In genomic region chr13:113632706-113633484, GRCh38 we compare ENCODE assay signal across 18 cellular contexts. TPM values are rescaled to one million over a fixed set of nuclear protein-coding genes. Genes with fewer than 3 reads are reported as not detected.
A peak's percentile ranks its signal among the peaks of the same experiment; 100 is the strongest.
DNase-seq lines count a peak whose midpoint lies in the region; ATAC-seq, FAIRE-seq and TF ChIP-seq lines count a peak whose summit lies in the region.
"Had no signal": no experiment of that assay in that cellular context is flagged by ENCODE, and none has a peak within 500 bp of the region (broad histone marks: within the 10 kb centered on the region; RNA-seq: fewer than 3 reads in every experiment).

No MANE protein-coding gene starts in this region.

- peak overlapping the region; percentile 88 for H3K27ac Mint-ChIP-seq in CD4-positive, alpha-beta T cell

- POLR2A ChIA-PET in CD4-positive, alpha-beta T cell (lab: Charles Lee) = no interaction called here

- no peak for TF ChIP-seq EP300 in sigmoid colon (IDR thresholded peaks at IDR 0.05)

- CTCF ChIA-PET in CD4-positive, alpha-beta T cell (lab: Charles Lee) = no interaction called here

- no peaks in the 10 kb centered on the region for H3K27me3 ChIP-seq in CD4-positive, alpha-beta T cell (ENCODE audit: control insufficient read depth, insufficient read depth, low read length)
- H3K27me3 ChIP-seq in H7 (ENCODE audit: control insufficient read depth, insufficient read depth, low read length) (no peaks in the 10 kb centered on the region), sigmoid colon (no peaks in the 10 kb centered on the region)

- no peaks in the 10 kb centered on the region for H3K9me3 Mint-ChIP-seq in CD4-positive, alpha-beta T cell

- H3K27ac ChIP-seq in CD4-positive, alpha-beta T cell (ENCODE audit: low read depth, low read length) = no peak overlapping the region
- H3K27ac ChIP-seq in kidney (ENCODE audit: low read depth in 2 of 2, low read length in 2 of 2) (no peak overlapping the region), sigmoid colon (no peak overlapping the region)

- H3K4me3 ChIP-seq in H7 (ENCODE audit: insufficient read depth, low read depth, low read length) (no peak overlapping the region), kidney (ENCODE audit: low read length in 2 of 2) (no peak overlapping the region), sigmoid colon (no peak overlapping the region)

- H3K36me3 ChIP-seq in H7 (replicated peaks; ENCODE audit: control insufficient read depth, insufficient read depth, low read length) = peaks cover 21% of the 10 kb centered on the region
- H3K36me3 ChIP-seq in kidney (ENCODE audit: control insufficient read depth in 1 of 2, insufficient read depth in 2 of 2, low read length in 2 of 2) = peaks cover 25 to 36% of the 10 kb centered on the region in 2 donors
- H3K36me3 ChIP-seq in sigmoid colon = peaks cover 14 to 83% (median 28%) of the 10 kb centered on the region in 4 donors

- no peak for ATAC-seq in CD4-positive, alpha-beta T cell (ENCODE audit: poor library complexity)
- ATAC-seq: Panc1 had no signal

- TF ChIP-seq POLR2A in sigmoid colon (IDR thresholded peaks at IDR 0.05) = no peak

- H3K9ac ChIP-seq in kidney (ENCODE audit: low read length in 2 of 2) = no peak overlapping the region

- 96 to 97% methylated on average over 38 of the region's 38 CpGs for WGBS in sigmoid colon, 2 donors

- no peaks in the 10 kb centered on the region for H3K9me3 ChIP-seq in CD4-positive, alpha-beta T cell (ENCODE audit: control insufficient read depth, low read length)
- no peaks in the 10 kb centered on the region for H3K9me3 ChIP-seq in kidney (ENCODE audit: control insufficient read depth in 1 of 2, low read length in 2 of 2)
- H3K9me3 ChIP-seq in sigmoid colon = no peaks in the 10 kb centered on the region

- no peaks in the 10 kb centered on the region for H3K27me3 Mint-ChIP-seq in CD4-positive, alpha-beta T cell

- H3K4me1 ChIP-seq in kidney (ENCODE audit: control insufficient read depth in 1 of 2, insufficient read depth in 1 of 2, low read depth in 1 of 2, low read length in 2 of 2) (no peaks in the 10 kb centered on the region), sigmoid colon (no peaks in the 10 kb centered on the region)

- H3K4me1 Mint-ChIP-seq in CD4-positive, alpha-beta T cell (ENCODE audit: low read depth) = peaks cover 26% of the 10 kb centered on the region

- H3K4me3 Mint-ChIP-seq in CD4-positive, alpha-beta T cell = no peak overlapping the region

- intact Hi-C loops in CD4-positive, alpha-beta T cell (cut with DNase I, micrococcal nuclease) = no loop called here
- intact Hi-C loops in kidney (cut with DNase I) = no loop called here
- intact Hi-C loops in sigmoid colon (cut with DNase I) = no loop called here

- peak in 1 of 10 experiments; percentile 17 for DNase-seq in CD4-positive, alpha-beta T cell
- DNase-seq in H7 = peak; percentile 39
- peak; percentile 45 for DNase-seq in kidney
- DNase-seq in sigmoid colon = peak; percentile 40
- DNase-seq in NCI-H1048 (lab: John Stamatoyannopoulos, UW) = no peak
- DNase-seq in NCI-H2196 treated with DMSO at 0.1 percent for 48 hours (lab: John Stamatoyannopoulos, UW; ENCODE audit: unreplicated experiment) = no peak
- no peak for DNase-seq in AG20443 (ENCODE audit: low spot score)
- DNase-seq: COR-L47, DMS53, Karpas-422, NCI-H187 treated with DMSO at 0.1 percent for 48 hours, NCI-H2171 treated with DMSO at 0.1 percent for 48 hours, NCI-H510A treated with DMSO at 0.1 percent for 48 hours, SHP77 treated with DMSO at 0.1 percent for 48 hours had no signal

- peaks cover 67% of the 10 kb centered on the region for H3K36me3 Mint-ChIP-seq in CD4-positive, alpha-beta T cell (ENCODE audit: low read depth)

- FAIRE-seq in kidney (lab: Jason Lieb, UNC) = no peak
- FAIRE-seq: H54 had no signal

- TF ChIP-seq CTCF in CD4-positive, alpha-beta T cell (IDR thresholded peaks at IDR 0.05) = no peak
- TF ChIP-seq CTCF in kidney (IDR thresholded peaks at IDR 0.05; ENCODE audit: borderline replicate concordance, extremely low read depth, insufficient read depth) (no peak), sigmoid colon (IDR thresholded peaks at IDR 0.05) (no peak)

RNA-seq across cellular contexts. Expression of gene ATP4B, which starts 25.1 kb away (rescaled TPM):
- not detected for total RNA-seq in CD4-positive, alpha-beta T cell
- 0.48 TPM in 1 of 2 replicates, not detected in the other for total RNA-seq in H7 (2014; rRNA removed; shearing (Covaris generic))
- total RNA-seq in kidney (0.16 TPM), sigmoid colon (not detected)
- polyA plus RNA-seq in kidney (ENCODE audit: insufficient read depth, low read depth, low replicate concordance) (0.45 TPM), sigmoid colon (not detected)
- polyA plus RNA-seq: AG04450, BJ had no signal

RNA-seq across cellular contexts. Expression of gene GRK1, which starts 34.1 kb away (rescaled TPM):
- total RNA-seq in CD4-positive, alpha-beta T cell = not detected
- total RNA-seq in H7 (2014; rRNA removed; shearing (Covaris generic)) = 0.14 and 0.33 TPM in 2 replicates
- not detected for total RNA-seq in kidney
- polyA plus RNA-seq in kidney (ENCODE audit: insufficient read depth, low read depth, low replicate concordance) = not detected
- under 1 TPM in 1 of 4 donors, not detected in 3; 0.28 TPM for total RNA-seq in sigmoid colon
- under 1 TPM in 1 of 3 donors, not detected in 2; 0.10 TPM for polyA plus RNA-seq in sigmoid colon
- polyA plus RNA-seq: AG04450 had no signal

RNA-seq across cellular contexts. Expression of gene TFDP1, which starts 48.3 kb away (rescaled TPM):
- total RNA-seq in CD4-positive, alpha-beta T cell = 10 to 100 TPM; 17.6 to 20.0 TPM
- 62.2 and 78.2 TPM in 2 replicates for total RNA-seq in H7 (2014; rRNA removed; shearing (Covaris generic))
- total RNA-seq in kidney (46.9 TPM), sigmoid colon (10 to 100 TPM; 26.5 to 46.0 (median 33.8) TPM)
- polyA plus RNA-seq in kidney (ENCODE audit: insufficient read depth, low read depth, low replicate concordance) (33.8 TPM), sigmoid colon (10 to 100 TPM; 40.2 to 57.1 (median 54.6) TPM)

Comparison
In these comparisons a context has a peak if more than half of its experiments do, and no peak if none do; other contexts are left out.
1. DNase-seq: peak in H7 (single experiment), kidney (single experiment) and sigmoid colon (single experiment); none in NCI-H1048 (single experiment), NCI-H2196 treated with DMSO at 0.1 percent for 48 hours (single experiment) and AG20443 (single experiment).